In the genomic region with DNA sequence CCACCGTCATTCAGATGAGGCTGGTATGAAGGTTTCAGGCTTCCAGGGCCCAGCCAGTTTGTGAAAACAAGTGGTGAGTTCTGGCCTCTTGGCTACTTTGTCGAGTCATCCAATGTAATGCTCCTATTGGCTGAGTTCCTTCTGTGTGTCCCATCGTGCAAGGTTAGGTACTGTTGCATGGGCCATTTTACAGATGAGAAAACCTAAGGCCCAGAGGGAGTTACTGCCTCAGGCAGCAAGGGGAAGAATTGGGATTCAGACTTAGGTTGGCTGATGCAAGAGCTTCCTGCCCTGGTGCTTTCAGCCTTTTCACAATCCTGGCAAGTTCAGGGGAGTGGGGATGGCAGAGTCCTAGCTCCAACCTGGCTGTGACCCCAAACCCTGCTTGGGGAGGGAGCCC, we compare ENCODE assay signal across 1 cellular context.
TF ChIP-seq lines count a peak whose summit lies in the region.

No MANE protein-coding gene starts in this region.

TF ChIP-seq in H1, 55 proteins besides CTCF, POLR2A, EP300 and RAD21:
- TF ChIP-seq RFX5 (IDR thresholded peaks at IDR 0.05; ENCODE audit: borderline replicate concordance, low read depth, low read length) (no peak), CEBPB (IDR thresholded peaks at IDR 0.05; ENCODE audit: low read depth, low read length) (no peak), ATF2 (IDR thresholded peaks at IDR 0.05; ENCODE audit: low read length) (no peak), RXRA (IDR thresholded peaks at IDR 0.05; ENCODE audit: insufficient read depth, low read depth, low read length) (no peak), HDAC6 (IDR thresholded peaks at IDR 0.05; ENCODE audit: low read depth, low read length) (no peak), EGR1 (IDR thresholded peaks at IDR 0.05; ENCODE audit: borderline replicate concordance, low read depth, low read length) (no peak), POU5F1 (IDR thresholded peaks at IDR 0.05; ENCODE audit: low read depth, low read length) (no peak), CBX5 (IDR thresholded peaks at IDR 0.05; ENCODE audit: low read depth, low read length) (no peak), SAP30 (IDR thresholded peaks at IDR 0.05; ENCODE audit: insufficient read depth, insufficient replicate concordance, low read length) (no peak), MAFK (IDR thresholded peaks at IDR 0.05; ENCODE audit: low read depth, low read length) (no peak), SIRT6 (IDR thresholded peaks at IDR 0.05; ENCODE audit: low read length) (no peak), E2F6 (IDR thresholded peaks at IDR 0.05) (no peak), TAF7 (optimal IDR thresholded peaks at IDR 0.05; ENCODE audit: borderline replicate concordance, low read depth, low read length) (no peak), JUN (IDR thresholded peaks at IDR 0.05; ENCODE audit: low read depth, low read length) (no peak), NRF1 (IDR thresholded peaks at IDR 0.05; ENCODE audit: low read depth, low read length) (no peak), CHD1 (IDR thresholded peaks at IDR 0.05; ENCODE audit: low read depth, low read length) (no peak), USF2 (IDR thresholded peaks at IDR 0.05; ENCODE audit: low read length) (no peak)
